In genomic region chr10:100481462-100482081, GRCh38 we compare ENCODE assay signal across 8 cellular contexts. TPM values are rescaled to one million over a fixed set of nuclear protein-coding genes. Genes with fewer than 3 reads are reported as not detected.
DNase-seq lines count a peak whose midpoint lies in the region; ATAC-seq, FAIRE-seq and TF ChIP-seq lines count a peak whose summit lies in the region.

No MANE protein-coding gene starts in this region.

- no peak for FAIRE-seq in pancreas (lab: Jason Lieb, UNC)

- no peak for TF ChIP-seq CTCF in GM06990 (IDR thresholded peaks at IDR 0.05; ENCODE audit: insufficient read depth, low read length, poor library complexity, severe bottlenecking)
- TF ChIP-seq CTCF in cardiac muscle cell (IDR thresholded peaks at IDR 0.05; ENCODE audit: low read depth, low read length), result no peak
- TF ChIP-seq CTCF in pancreas (IDR thresholded peaks at IDR 0.05), result no peak
- TF ChIP-seq CTCF in thyroid gland (IDR thresholded peaks at IDR 0.05), result no peak

- POLR2A ChIA-PET in activated naive CD8-positive, alpha-beta T cell treated with anti-CD3 and anti-CD28 coated beads, Interleukin-2, amount 10 ng/mL, durations not matched to agents 7 days and 5 days (lab: Charles Lee), result interaction anchor here (0.7 to 4.3 kb wide), 10 partner anchors 14 to 102 kb away, joined by 3 to 99 read pairs (median 6); partner anchors contain the start of gene HIF1AN

- H3K4me3 ChIP-seq in GM06990 (replicated peaks; ENCODE audit: low read depth, low read length), result peak overlapping the region; percentile 49
- H3K4me3 ChIP-seq in cardiac muscle cell, result peak overlapping the region; percentile 34
- H3K4me3 ChIP-seq in pancreas, result peak overlapping the region in 3 of 4 donors; percentile 20 to 67 (median 48)
- peak overlapping the region in 1 of 3 donors; percentile 47 for H3K4me3 ChIP-seq in thyroid gland (replicated peaks in 1 of 3)

- ATAC-seq in HG02571 (IDR thresholded peaks at IDR 0.05; ENCODE audit: unreplicated experiment) (peak; percentile 97), pancreas (peak; percentile 90 to 98 (median 92))
- peak; percentile 84 for ATAC-seq in activated naive CD8-positive, alpha-beta T cell treated with anti-CD3 and anti-CD28 coated beads, Interleukin-2, amount 10 ng/mL, durations not matched to agents 7 days and 5 days (ENCODE audit: low read depth)

- peak overlapping the region; percentile 80 for H3K4me3 Mint-ChIP-seq in activated naive CD8-positive, alpha-beta T cell treated with anti-CD3 and anti-CD28 coated beads, Interleukin-2, amount 10 ng/mL, durations not matched to agents 7 days and 5 days

- no peaks in the 10 kb centered on the region for H3K9me3 Mint-ChIP-seq in activated naive CD8-positive, alpha-beta T cell treated with anti-CD3 and anti-CD28 coated beads, Interleukin-2, amount 10 ng/mL, durations not matched to agents 7 days and 5 days

- H3K27ac ChIP-seq in cardiac muscle cell (no peak overlapping the region), pancreas (peak overlapping the region; percentile 58 to 66 (median 64)), thyroid gland (no peak overlapping the region)

- H3K4me1 Mint-ChIP-seq in activated naive CD8-positive, alpha-beta T cell treated with anti-CD3 and anti-CD28 coated beads, Interleukin-2, amount 10 ng/mL, durations not matched to agents 7 days and 5 days, result peaks cover 29% of the 10 kb centered on the region

- WGBS in pancreas, 2 donors, result 1 to 2% methylated on average over 19 of the region's 19 CpGs
- WGBS in thyroid gland, 2 donors, result 2 to 5% methylated on average over 19 of the region's 19 CpGs

- DNase-seq in GM06990 (ENCODE audit: extremely low read depth, insufficient read length) (peak; percentile 65), NCI-H1048 (lab: John Stamatoyannopoulos, UW) (peak; percentile 55), SKM-1 treated with dmso at 0.1 percent for 144 hours (lab: John Stamatoyannopoulos, UW; ENCODE audit: unreplicated experiment) (peak; percentile 81), cardiac muscle cell (ENCODE audit: low read depth in 1 of 2, low spot score in 1 of 2) (peak; percentile 83 to 87), pancreas (peak; percentile 76 to 95 (median 84)), thyroid gland (peak; percentile 85 to 87)
- peak; percentile 91 for DNase-seq in activated naive CD8-positive, alpha-beta T cell treated with anti-CD3 and anti-CD28 coated beads, Interleukin-2, amount 10 ng/mL, durations not matched to agents 7 days and 5 days

- no peaks in the 10 kb centered on the region for H3K9me3 ChIP-seq in cardiac muscle cell (ENCODE audit: low read depth)
- no peaks in the 10 kb centered on the region for H3K9me3 ChIP-seq in pancreas
- no peaks in the 10 kb centered on the region for H3K9me3 ChIP-seq in thyroid gland

- peak overlapping the region; percentile 69 for H3K27ac Mint-ChIP-seq in activated naive CD8-positive, alpha-beta T cell treated with anti-CD3 and anti-CD28 coated beads, Interleukin-2, amount 10 ng/mL, durations not matched to agents 7 days and 5 days

- peaks cover 12% of the 10 kb centered on the region for H3K27me3 Mint-ChIP-seq in activated naive CD8-positive, alpha-beta T cell treated with anti-CD3 and anti-CD28 coated beads, Interleukin-2, amount 10 ng/mL, durations not matched to agents 7 days and 5 days

- H3K36me3 Mint-ChIP-seq in activated naive CD8-positive, alpha-beta T cell treated with anti-CD3 and anti-CD28 coated beads, Interleukin-2, amount 10 ng/mL, durations not matched to agents 7 days and 5 days, result peaks cover 12% of the 10 kb centered on the region

- H3K36me3 ChIP-seq in GM06990 (ENCODE audit: control insufficient read depth, insufficient read depth, low read length) (no peaks in the 10 kb centered on the region; the same call in 1 of the 2 replicates), cardiac muscle cell (peaks cover 4% of the 10 kb centered on the region), pancreas (no peaks in the 10 kb centered on the region), thyroid gland (no peaks in the 10 kb centered on the region)

- intact Hi-C loops in pancreas (cut with DNase I), result no loop called here
- intact Hi-C loops in thyroid gland (cut with DNase I), result no loop called here

- TF ChIP-seq POLR2A in thyroid gland (IDR thresholded peaks at IDR 0.05), result no peak

- H3K27me3 ChIP-seq in GM06990 (replicated peaks; ENCODE audit: control insufficient read depth, insufficient read depth, low read length) (0 out of 2 replicates have a peak, but pooled peaks cover 2% of the 10 kb centered on the region), cardiac muscle cell (peaks cover 91% of the 10 kb centered on the region), pancreas (no peaks in the 10 kb centered on the region), thyroid gland (no peaks in the 10 kb centered on the region)

- H3K4me1 ChIP-seq in cardiac muscle cell (ENCODE audit: low read depth) (peaks cover 3% of the 10 kb centered on the region), pancreas (peaks cover 0 to 9% (median 0%) of the 10 kb centered on the region in 3 donors), thyroid gland (peaks cover 12 to 15% of the 10 kb centered on the region in 2 donors)

RNA-seq across cellular contexts. Expression of gene WNT8B, which starts 18.8 kb away (rescaled TPM):
- under 1 TPM; 0.54 to 0.91 TPM for total RNA-seq in activated naive CD8-positive, alpha-beta T cell treated with anti-CD3 and anti-CD28 coated beads, Interleukin-2, amount 10 ng/mL, durations not matched to agents 7 days and 5 days
- total RNA-seq in cardiac muscle cell (0.07 TPM in 1 of 2 replicates, not detected in the other), pancreas (under 1 TPM; 0.14 to 0.59 (median 0.36) TPM), thyroid gland (not detected)
- polyA plus RNA-seq in cardiac muscle cell (not detected in 2 replicates), pancreas (under 1 TPM; 0.08 to 0.14 TPM)

RNA-seq across cellular contexts. Expression of gene SEC31B, which starts 38.1 kb away (rescaled TPM):
- 100 to 1,000 TPM; 156 to 168 TPM for total RNA-seq in activated naive CD8-positive, alpha-beta T cell treated with anti-CD3 and anti-CD28 coated beads, Interleukin-2, amount 10 ng/mL, durations not matched to agents 7 days and 5 days
- total RNA-seq in cardiac muscle cell (8.0 and 13.2 TPM in 2 replicates), pancreas (1 to 10 TPM; 1.8 to 4.2 (median 2.2) TPM), thyroid gland (1 to 10 TPM; 4.2 to 8.9 (median 6.9) TPM)
- polyA plus RNA-seq in cardiac muscle cell (15.0 and 23.1 TPM in 2 replicates), pancreas (10 to 100 TPM in 1 of 2 donors, 1 to 10 TPM in 1; 7.1 to 14.4 TPM)

RNA-seq across cellular contexts. Expression of gene NDUFB8, which starts 48.1 kb away (rescaled TPM):
- total RNA-seq in activated naive CD8-positive, alpha-beta T cell treated with anti-CD3 and anti-CD28 coated beads, Interleukin-2, amount 10 ng/mL, durations not matched to agents 7 days and 5 days, result 100 to 1,000 TPM; 245 to 269 TPM
- total RNA-seq in cardiac muscle cell, result 296 and 504 TPM in 2 replicates
- polyA plus RNA-seq in cardiac muscle cell, result 577 and 748 TPM in 2 replicates
- 10 to 100 TPM; 35.5 to 60.6 (median 48.5) TPM for total RNA-seq in pancreas
- polyA plus RNA-seq in pancreas, result 100 to 1,000 TPM; 121 to 156 TPM
- total RNA-seq in thyroid gland, result 100 to 1,000 TPM; 164 to 339 (median 209) TPM

RNA-seq across cellular contexts. Expression of gene HIF1AN, which starts 54.2 kb away (rescaled TPM):
- total RNA-seq in activated naive CD8-positive, alpha-beta T cell treated with anti-CD3 and anti-CD28 coated beads, Interleukin-2, amount 10 ng/mL, durations not matched to agents 7 days and 5 days, result 10 to 100 TPM; 52.3 to 56.4 TPM
- total RNA-seq in cardiac muscle cell (16.6 and 20.3 TPM in 2 replicates), pancreas (10 to 100 TPM; 13.3 to 21.8 (median 16.3) TPM), thyroid gland (10 to 100 TPM in 2 of 4 donors, 1 to 10 TPM in 2; 9.1 to 15.4 (median 11.1) TPM)
- polyA plus RNA-seq in cardiac muscle cell (37.4 and 40.2 TPM in 2 replicates), pancreas (1 to 10 TPM; 6.3 to 7.3 TPM)

Comparison
In these comparisons a context has a peak if more than half of its experiments do, and no peak if none do; other contexts are left out.
1. H3K27ac ChIP-seq: peak in pancreas (4 of 4); none in cardiac muscle cell (single experiment) and thyroid gland (0 of 3).
2. RNA of gene SEC31B, which starts 38.1 kb away (total RNA-seq): 156 to 168 TPM in activated naive CD8-positive, alpha-beta T cell treated with anti-CD3 and anti-CD28 coated beads, Interleukin-2, amount 10 ng/mL, durations not matched to agents 7 days and 5 days; 8.0 to 13.2 TPM in cardiac muscle cell, 4.2 to 8.9 TPM in thyroid gland and 1.8 to 4.2 TPM in pancreas; every median in the first group is over 10 times any median in the second.
3. Peak in every context shown above with its lines, with median percentiles within 50 percentile points of each other: DNase-seq and ATAC-seq.